Comparison of ENCODE assay signal across 13 cellular contexts in the genomic region with DNA sequence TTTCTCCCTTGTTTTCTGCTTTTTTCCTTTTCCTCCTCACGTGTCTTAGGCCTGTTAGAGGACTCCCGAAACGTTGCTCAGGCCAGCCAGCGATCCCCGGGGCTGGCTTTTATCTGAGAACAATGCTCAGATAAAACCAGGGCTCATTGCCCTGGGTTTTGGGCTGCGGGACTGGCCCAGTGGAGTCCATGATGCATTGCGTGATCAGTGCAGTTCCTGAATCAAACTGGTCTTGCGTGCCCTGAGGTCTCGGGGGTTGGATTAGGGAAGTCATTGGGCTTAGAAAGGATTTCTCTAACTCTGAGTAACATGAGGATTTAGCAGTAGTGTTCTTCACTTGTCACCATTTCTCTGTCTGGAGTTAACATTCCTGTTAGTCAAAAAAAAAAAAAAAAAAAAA.
"Had no signal": no experiment of that assay in that cellular context is flagged by ENCODE, and none has a peak within 500 bp of the region (broad histone marks: within the 10 kb centered on the region; RNA-seq: fewer than 3 reads in every experiment).

No MANE protein-coding gene starts in this region.

- H3K27ac ChIP-seq: esophagus squamous epithelium, hepatocyte, ovary, WERI-Rb-1 had no signal

- H3K36me3 ChIP-seq: esophagus squamous epithelium, ovary, WERI-Rb-1 had no signal

- H3K27me3 ChIP-seq: esophagus squamous epithelium, hepatocyte, ovary had no signal

- ATAC-seq: left colon, mucosa of descending colon had no signal

- H3K9me3 ChIP-seq: esophagus squamous epithelium, mucosa of descending colon, ovary had no signal

- H3K4me3 ChIP-seq: esophagus squamous epithelium, hepatocyte, mucosa of descending colon, ovary had no signal

- DNase-seq: activated CD4-positive, alpha-beta T cell treated with anti-CD3 and anti-CD28 coated beads, Interleukin-2, amount 50 U/mL, for 4 hours; effector CD8-positive, alpha-beta T cell; esophagus squamous epithelium; islet precursor cell; left colon; mucosa of descending colon; naive B cell; ovary; stimulated activated naive CD4-positive, alpha-beta T cell; SW 1271; T-helper 2 cell; WERI-Rb-1 had no signal
